ENCODE assay signal across 21 cellular contexts in the genomic region with DNA sequence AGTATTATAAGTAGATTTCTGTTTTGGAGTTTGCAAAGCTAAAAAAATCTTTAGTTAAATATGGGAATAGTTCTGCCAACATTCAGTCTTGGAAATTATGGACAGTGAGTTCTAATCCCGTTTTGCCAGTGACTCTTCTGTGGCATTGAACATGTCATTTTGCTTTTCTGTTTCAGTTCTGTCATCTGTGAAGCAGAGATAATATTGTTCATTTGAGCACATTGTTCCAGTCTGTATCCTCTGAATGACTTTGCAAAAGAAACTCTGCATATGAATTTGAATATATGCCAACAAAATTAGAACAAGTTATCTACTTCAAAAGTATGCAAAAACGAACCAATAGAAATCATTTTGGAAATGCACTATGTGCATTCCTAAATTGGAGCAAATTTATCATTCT.
"Had no signal": no experiment of that assay in that cellular context is flagged by ENCODE, and none has a peak within 500 bp of the region (broad histone marks: within the 10 kb centered on the region; RNA-seq: fewer than 3 reads in every experiment).

No MANE protein-coding gene starts in this region.

- H3K27me3 Mint-ChIP-seq: dendritic cell treated with granulocyte-macrophage colony-stimulating factor and Interleukin-4, amounts not matched to agents 40 ng/mL and 50 ng/mL, for 4 days; naive B cell; naive thymus-derived CD8-positive, alpha-beta T cell had no signal

- H3K27ac Mint-ChIP-seq: dendritic cell treated with granulocyte-macrophage colony-stimulating factor and Interleukin-4, amounts not matched to agents 40 ng/mL and 50 ng/mL, for 4 days; mesothelial cell of epicardium; naive B cell; naive thymus-derived CD8-positive, alpha-beta T cell had no signal

- DNase-seq: colonic mucosa; cortex of kidney; effector CD8-positive, alpha-beta T cell; foreskin keratinocyte; gastrocnemius medialis; heart left ventricle; hippocampal formation; left cardiac atrium; left lung; left ventricle myocardium superior; lower lobe of right lung; mesenchymal stem cell; mucosa of descending colon; naive B cell; naive thymus-derived CD8-positive, alpha-beta T cell had no signal

- H3K9me3 Mint-ChIP-seq: dendritic cell treated with granulocyte-macrophage colony-stimulating factor and Interleukin-4, amounts not matched to agents 40 ng/mL and 50 ng/mL, for 4 days; mesothelial cell of epicardium had no signal

- H3K36me3 ChIP-seq: colonic mucosa, esophagus muscularis mucosa, gastrocnemius medialis, heart left ventricle, left lung, lower lobe of right lung had no signal

- H3K4me1 Mint-ChIP-seq: mesothelial cell of epicardium; naive B cell; naive thymus-derived CD8-positive, alpha-beta T cell had no signal

- H3K4me3 ChIP-seq: colonic mucosa, esophagus muscularis mucosa, gastrocnemius medialis, heart left ventricle, left lung, lower lobe of right lung, mucosa of descending colon had no signal

- ATAC-seq: foreskin keratinocyte; gastrocnemius medialis; heart left ventricle; left cardiac atrium; left lung; left ventricle myocardium superior; lower lobe of right lung; mucosa of descending colon; naive thymus-derived CD8-positive, alpha-beta T cell had no signal

- H3K27me3 ChIP-seq: colonic mucosa, esophagus muscularis mucosa, foreskin keratinocyte, gastrocnemius medialis, heart left ventricle, left lung had no signal

- H3K4me1 ChIP-seq: colonic mucosa, esophagus muscularis mucosa, foreskin keratinocyte, gastrocnemius medialis, heart left ventricle, left lung, lower lobe of right lung had no signal

- H3K27ac ChIP-seq: colonic mucosa, epithelial cell of prostate, esophagus muscularis mucosa, foreskin keratinocyte, gastrocnemius medialis, heart left ventricle, left lung, lower lobe of right lung had no signal

- H3K36me3 Mint-ChIP-seq: mesothelial cell of epicardium; naive B cell; naive thymus-derived CD8-positive, alpha-beta T cell had no signal

- H3K4me3 Mint-ChIP-seq: dendritic cell treated with granulocyte-macrophage colony-stimulating factor and Interleukin-4, amounts not matched to agents 40 ng/mL and 50 ng/mL, for 4 days; mesothelial cell of epicardium; naive B cell; naive thymus-derived CD8-positive, alpha-beta T cell had no signal

- FAIRE-seq: islet of Langerhans, keratinocyte had no signal

- H3K9me3 ChIP-seq: colonic mucosa, esophagus muscularis mucosa, gastrocnemius medialis, heart left ventricle, left lung, lower lobe of right lung, mucosa of descending colon had no signal
